9 cellular contexts compared by ENCODE assay signal in the genomic region with DNA sequence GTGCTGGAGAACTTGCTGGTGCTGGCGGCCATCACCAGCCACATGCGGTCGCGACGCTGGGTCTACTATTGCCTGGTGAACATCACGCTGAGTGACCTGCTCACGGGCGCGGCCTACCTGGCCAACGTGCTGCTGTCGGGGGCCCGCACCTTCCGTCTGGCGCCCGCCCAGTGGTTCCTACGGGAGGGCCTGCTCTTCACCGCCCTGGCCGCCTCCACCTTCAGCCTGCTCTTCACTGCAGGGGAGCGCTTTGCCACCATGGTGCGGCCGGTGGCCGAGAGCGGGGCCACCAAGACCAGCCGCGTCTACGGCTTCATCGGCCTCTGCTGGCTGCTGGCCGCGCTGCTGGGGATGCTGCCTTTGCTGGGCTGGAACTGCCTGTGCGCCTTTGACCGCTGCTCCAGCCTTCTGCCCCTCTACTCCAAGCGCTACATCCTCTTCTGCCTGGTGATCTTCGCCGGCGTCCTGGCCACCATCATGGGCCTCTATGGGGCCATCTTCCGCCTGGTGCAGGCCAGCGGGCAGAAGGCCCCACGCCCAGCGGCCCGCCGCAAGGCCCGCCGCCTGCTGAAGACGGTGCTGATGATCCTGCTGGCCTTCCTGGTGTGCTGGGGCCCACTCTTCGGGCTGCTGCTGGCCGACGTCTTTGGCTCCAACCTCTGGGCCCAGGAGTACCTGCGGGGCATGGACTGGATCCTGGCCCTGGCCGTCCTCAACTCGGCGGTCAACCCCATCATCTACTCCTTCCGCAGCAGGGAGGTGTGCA. TPM values are rescaled to one million over a fixed set of nuclear protein-coding genes. Genes with fewer than 3 reads are reported as not detected.
DNase-seq lines count a peak whose midpoint lies in the region; ATAC-seq and TF ChIP-seq lines count a peak whose summit lies in the region.
"Had no signal": no experiment of that assay in that cellular context is flagged by ENCODE, and none has a peak within 500 bp of the region (broad histone marks: within the 10 kb centered on the region; RNA-seq: fewer than 3 reads in every experiment).

No MANE protein-coding gene starts in this region.

- DNase-seq in activated CD8-positive, alpha-beta memory T cell treated with anti-CD3 and anti-CD28 coated beads, Interleukin-2, amount 50 U/mL, for 4 hours = peak; percentile 36
- DNase-seq in activated CD8-positive, alpha-beta memory T cell treated with anti-CD3 and anti-CD28 coated beads for 24 hours = no peak
- DNase-seq in RWPE1 (ENCODE audit: low spot score) (no peak), thyroid gland (no peak), RPMI8226 (no peak)
- DNase-seq: SHP77 treated with DMSO at 0.1 percent for 48 hours had no signal

- POLR2A ChIA-PET in RWPE1 (lab: Yijun Ruan, JAX; ENCODE audit: low non-redundant PET) = no interaction called here

- H3K36me3 ChIP-seq in gastroesophageal sphincter = no peaks in the 10 kb centered on the region
- H3K36me3 ChIP-seq in thyroid gland = no peaks in the 10 kb centered on the region

- intact Hi-C loops in thyroid gland (cut with DNase I) = no loop called here

- H3K9me3 ChIP-seq in gastroesophageal sphincter (no peaks in the 10 kb centered on the region), thyroid gland (no peaks in the 10 kb centered on the region)

- H3K27me3 ChIP-seq in gastroesophageal sphincter (no peaks in the 10 kb centered on the region), thyroid gland (no peaks in the 10 kb centered on the region)

- TF ChIP-seq CTCF in RWPE1 (conservative IDR thresholded peaks at IDR 0.05; ENCODE audit: low read depth) (no peak), gastroesophageal sphincter (IDR thresholded peaks at IDR 0.05) (no peak), thyroid gland (IDR thresholded peaks at IDR 0.05) (no peak)

- TF ChIP-seq POLR2A in gastroesophageal sphincter (IDR thresholded peaks at IDR 0.05) = no peak
- no peak for TF ChIP-seq POLR2A in thyroid gland (IDR thresholded peaks at IDR 0.05)

- no peak for TF ChIP-seq EP300 in gastroesophageal sphincter (IDR thresholded peaks at IDR 0.05)

- CTCF ChIA-PET in RWPE1 (lab: Yijun Ruan, JAX) = interaction anchor here (0.6 kb wide), 1 partner anchor 215 kb away, joined by 3 read pairs; no protein-coding TSS in a partner anchor

- H3K4me3 ChIP-seq in gastroesophageal sphincter (peak overlapping the region in 1 of 2 donors; percentile 31), thyroid gland (replicated peaks in 1 of 3) (no peak overlapping the region)

- H3K27ac ChIP-seq in RWPE1 = peak overlapping the region; percentile 87
- H3K27ac ChIP-seq in gastroesophageal sphincter = peak overlapping the region in 3 of 4 donors; percentile 0 to 41 (median 14)
- peak overlapping the region in 2 of 3 donors; percentile 17 to 49 for H3K27ac ChIP-seq in thyroid gland

- H3K4me1 ChIP-seq in gastroesophageal sphincter (no peaks in the 10 kb centered on the region), thyroid gland (peaks cover 18 to 23% of the 10 kb centered on the region in 2 donors)

- ATAC-seq in gastroesophageal sphincter (no peak), HG02938 (IDR thresholded peaks at IDR 0.05; ENCODE audit: unreplicated experiment) (no peak), GM18873 (IDR thresholded peaks at IDR 0.05; ENCODE audit: low FRiP score, unreplicated experiment) (no peak)

- no CpG with 5 or more reads among the region's 52 CpGs for WGBS in gastroesophageal sphincter (ENCODE audit: low coverage in 1 of 2), 2 donors
- 89 to 90% methylated on average over 31 to 35 of the region's 52 CpGs for WGBS in thyroid gland, 2 donors

RNA-seq across cellular contexts. Expression of a gene that starts 0.6 kb away (rescaled TPM):
- total RNA-seq in gastroesophageal sphincter (1 to 10 TPM in 2 of 4 donors, under 1 TPM in 2; 0.20 to 1.9 (median 1.1) TPM), thyroid gland (1 to 10 TPM; 2.1 to 5.4 (median 3.4) TPM)

RNA-seq across cellular contexts. Expression of a gene that starts 6.6 kb away (rescaled TPM):
- total RNA-seq in gastroesophageal sphincter (10 to 100 TPM; 18.0 to 42.3 (median 29.2) TPM), thyroid gland (10 to 100 TPM; 30.8 to 48.5 (median 37.2) TPM)

RNA-seq across cellular contexts. Expression of a gene that starts 43.3 kb away (rescaled TPM):
- total RNA-seq in gastroesophageal sphincter = 1 to 10 TPM; 1.2 to 9.3 (median 5.7) TPM
- total RNA-seq in thyroid gland = 1 to 10 TPM in 3 of 4 donors, under 1 TPM in 1; 0.88 to 4.6 (median 2.1) TPM

RNA-seq across cellular contexts. Expression of a gene that starts 45.3 kb away (rescaled TPM):
- not detected for total RNA-seq in gastroesophageal sphincter
- total RNA-seq in thyroid gland = not detected

Comparison
In these comparisons a context has a peak if more than half of its experiments do, and no peak if none do; other contexts are left out.
1. H3K27ac ChIP-seq: peak in every context shown above with its lines; median percentile 87 in RWPE1; 33 in thyroid gland; 14 in gastroesophageal sphincter.